In genomic region chr5:136169218-136169617, GRCh38 we compare ENCODE assay signal across 21 cellular contexts.
A peak's percentile ranks its signal among the peaks of the same experiment; 100 is the strongest.
DNase-seq lines count a peak whose midpoint lies in the region; ATAC-seq and TF ChIP-seq lines count a peak whose summit lies in the region.
"Had no signal": no experiment of that assay in that cellular context is flagged by ENCODE, and none has a peak within 500 bp of the region (broad histone marks: within the 10 kb centered on the region; RNA-seq: fewer than 3 reads in every experiment).

No MANE protein-coding gene starts in this region.

- H3K4me3 Mint-ChIP-seq in activated naive CD8-positive, alpha-beta T cell treated with anti-CD3 and anti-CD28 coated beads, Interleukin-2, amount 50 U/mL, for 24 hours = no peak overlapping the region
- H3K4me3 Mint-ChIP-seq: CD14-positive monocyte; CD4-positive, alpha-beta memory T cell; CD4-positive, CD25-positive, alpha-beta regulatory T cell; CD8-positive, alpha-beta memory T cell had no signal

- no peak overlapping the region for H3K4me3 ChIP-seq in HEK293 (ENCODE audit: low read depth, low read length)
- H3K4me3 ChIP-seq: BLaER1 had no signal

- no peak overlapping the region for H3K27ac ChIP-seq in HEK293 (ENCODE audit: extremely low read depth, low read depth, low read length)
- H3K27ac ChIP-seq: BLaER1 had no signal

- H3K36me3 ChIP-seq in HEK293 (ENCODE audit: control insufficient read depth in 2 of 2, insufficient read depth in 1 of 2, low read length in 2 of 2) = peaks cover 22 to 57% of the 10 kb centered on the region in 2 experiments

- H3K4me1 Mint-ChIP-seq in activated naive CD8-positive, alpha-beta T cell treated with anti-CD3 and anti-CD28 coated beads, Interleukin-2, amount 50 U/mL, for 24 hours = no peaks in the 10 kb centered on the region
- H3K4me1 Mint-ChIP-seq: CD4-positive, CD25-positive, alpha-beta regulatory T cell had no signal

- H3K36me3 Mint-ChIP-seq in activated naive CD8-positive, alpha-beta T cell treated with anti-CD3 and anti-CD28 coated beads, Interleukin-2, amount 50 U/mL, for 24 hours (ENCODE audit: low read depth) = peaks cover 28% of the 10 kb centered on the region

- no peak for ATAC-seq in activated naive CD8-positive, alpha-beta T cell treated with anti-CD3 and anti-CD28 coated beads, Interleukin-2, amount 50 U/mL, for 24 hours
- no peak for ATAC-seq in stimulated activated naive CD8-positive, alpha-beta T cell treated with anti-CD3 and anti-CD28 coated beads, Interleukin-15, Interleukin-2, amounts not matched to agents 100 U/mL and 50 U/mL, for 24 hours

- H3K9me3 ChIP-seq in HEK293 (ENCODE audit: control insufficient read depth, insufficient read depth, low read depth, low read length) = no peaks in the 10 kb centered on the region
- H3K9me3 ChIP-seq: BE2C, BLaER1 had no signal

- no peaks in the 10 kb centered on the region for H3K9me3 Mint-ChIP-seq in activated naive CD8-positive, alpha-beta T cell treated with anti-CD3 and anti-CD28 coated beads, Interleukin-2, amount 50 U/mL, for 24 hours
- H3K9me3 Mint-ChIP-seq: CD14-positive monocyte; CD8-positive, alpha-beta memory T cell had no signal

- DNase-seq in NCI-H82 treated with DMSO at 0.1 percent for 48 hours (lab: John Stamatoyannopoulos, UW; ENCODE audit: unreplicated experiment) (peak; percentile 11), iPS-NIHi7 (ENCODE audit: extremely low spot score) (no peak)
- no peak for DNase-seq in activated naive CD8-positive, alpha-beta T cell treated with anti-CD3 and anti-CD28 coated beads, Interleukin-2, amount 50 U/mL, for 24 hours
- DNase-seq in stimulated activated naive CD8-positive, alpha-beta T cell treated with anti-CD3 and anti-CD28 coated beads, Interleukin-15, Interleukin-2, amounts not matched to agents 100 U/mL and 50 U/mL, for 24 hours = no peak
- DNase-seq: 8988T; ACHN; BE2C; C1 segment of cervical spinal cord; CD4-positive, alpha-beta memory T cell; CD4-positive, CD25-positive, alpha-beta regulatory T cell; CD8-positive, alpha-beta memory T cell; COR-L47; DMS 273 treated with DMSO at 0.1 percent for 48 hours; DMS153; DMS53; DMS79; DND-41; GF-D8 had no signal

- H3K4me1 ChIP-seq in HEK293 (ENCODE audit: control insufficient read depth, insufficient read depth, low read length) = no peaks in the 10 kb centered on the region
- H3K4me1 ChIP-seq: BE2C had no signal

- no peaks in the 10 kb centered on the region for H3K27me3 Mint-ChIP-seq in activated naive CD8-positive, alpha-beta T cell treated with anti-CD3 and anti-CD28 coated beads, Interleukin-2, amount 50 U/mL, for 24 hours
- H3K27me3 Mint-ChIP-seq: CD4-positive, alpha-beta memory T cell; CD8-positive, alpha-beta memory T cell had no signal

- H3K27ac Mint-ChIP-seq in activated naive CD8-positive, alpha-beta T cell treated with anti-CD3 and anti-CD28 coated beads, Interleukin-2, amount 50 U/mL, for 24 hours = no peak overlapping the region
- H3K27ac Mint-ChIP-seq: CD4-positive, CD25-positive, alpha-beta regulatory T cell had no signal

- POLR2A ChIA-PET in HEK293 (lab: Yijun Ruan, JAX) = no interaction called here

- CTCF ChIA-PET in HEK293 (lab: Yijun Ruan, JAX) = no interaction called here

- no peak for TF ChIP-seq CTCF in HEK293 (tag by site-specific recombination; IDR thresholded peaks at IDR 0.05)

TF ChIP-seq in HEK293, 187 proteins besides CTCF, POLR2A, EP300 and RAD21:
- TF ChIP-seq KLF1 (tag by site-specific recombination; IDR thresholded peaks at IDR 0.05) (peak; percentile 94), ZNF335 (tag by site-specific recombination; conservative IDR thresholded peaks at IDR 0.05) (no peak), PRDM10 (tag by site-specific recombination; IDR thresholded peaks at IDR 0.05) (0 out of 2 replicates have a peak, but pooled peaks have one; percentile 20), ZNF174 (tag by site-specific recombination; IDR thresholded peaks at IDR 0.05) (no peak), ZSCAN4 (tag by site-specific recombination; IDR thresholded peaks at IDR 0.05) (no peak)
